In the genomic region with DNA sequence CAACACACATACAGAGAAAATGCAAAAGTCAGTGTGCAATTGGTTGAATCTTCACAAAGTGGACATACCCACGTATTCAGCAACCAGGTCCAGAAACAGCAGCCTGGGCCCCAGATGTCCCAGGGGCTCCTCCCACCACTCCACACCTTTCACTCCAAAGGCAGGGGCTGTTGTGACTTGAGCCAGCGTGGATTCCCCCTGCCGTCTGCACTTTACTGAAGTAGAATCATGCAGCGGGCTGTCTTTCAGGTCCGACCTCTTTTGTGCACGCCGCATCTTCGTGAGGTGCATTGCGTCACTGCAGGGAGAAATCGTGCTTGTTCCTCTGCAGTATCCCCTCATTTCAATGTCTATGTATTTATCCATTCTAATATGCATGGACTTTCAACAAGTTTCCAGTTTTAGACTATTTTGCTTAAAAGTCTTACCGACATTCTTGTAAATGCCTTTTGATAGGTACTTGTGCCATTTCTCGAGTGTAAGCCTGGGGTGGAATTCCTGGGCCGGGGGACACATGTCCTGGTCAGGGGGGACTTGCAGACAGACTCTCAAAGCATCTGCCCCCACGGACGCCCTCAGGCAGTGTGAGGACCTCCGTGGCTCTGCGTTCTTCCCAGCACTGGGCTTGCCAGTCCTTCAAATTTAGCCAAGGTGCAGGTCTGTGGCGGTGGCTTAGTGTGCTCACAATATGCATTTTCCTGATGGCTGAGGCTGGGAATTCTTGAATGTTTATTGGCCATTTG, we compare ENCODE assay signal across 1 cellular context.
TF ChIP-seq lines count a peak whose summit lies in the region.

No MANE protein-coding gene starts in this region.

TF ChIP-seq in SK-N-SH, 30 proteins besides CTCF, POLR2A, EP300 and RAD21 (continued from another document):
- no peak for TF ChIP-seq SIN3A (IDR thresholded peaks at IDR 0.05; ENCODE audit: borderline replicate concordance, low read depth, low read length)
- no peak for TF ChIP-seq FOSL2 (IDR thresholded peaks at IDR 0.05; ENCODE audit: borderline replicate concordance, low read depth)
- TF ChIP-seq GATA2 (CRISPR knock-in tag; IDR thresholded peaks at IDR 0.05) = no peak
- no peak for TF ChIP-seq FOXM1 (IDR thresholded peaks at IDR 0.05; ENCODE audit: low read depth)
- TF ChIP-seq, protein P1, sequence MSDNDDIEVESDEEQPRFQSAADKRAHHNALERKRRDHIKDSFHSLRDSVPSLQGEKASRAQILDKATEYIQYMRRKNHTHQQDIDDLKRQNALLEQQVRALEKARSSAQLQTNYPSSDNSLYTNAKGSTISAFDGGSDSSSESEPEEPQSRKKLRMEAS (IDR thresholded peaks at IDR 0.05; ENCODE audit: low read depth) = no peak
- no peak for TF ChIP-seq RXRA (IDR thresholded peaks at IDR 0.05; ENCODE audit: borderline replicate concordance, low read depth)
- TF ChIP-seq, protein P2, sequence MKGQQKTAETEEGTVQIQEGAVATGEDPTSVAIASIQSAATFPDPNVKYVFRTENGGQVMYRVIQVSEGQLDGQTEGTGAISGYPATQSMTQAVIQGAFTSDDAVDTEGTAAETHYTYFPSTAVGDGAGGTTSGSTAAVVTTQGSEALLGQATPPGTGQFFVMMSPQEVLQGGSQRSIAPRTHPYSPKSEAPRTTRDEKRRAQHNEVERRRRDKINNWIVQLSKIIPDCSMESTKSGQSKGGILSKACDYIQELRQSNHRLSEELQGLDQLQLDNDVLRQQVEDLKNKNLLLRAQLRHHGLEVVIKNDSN (IDR thresholded peaks at IDR 0.05; ENCODE audit: borderline replicate concordance, low read depth) = no peak
- TF ChIP-seq ELF1 (IDR thresholded peaks at IDR 0.05) = no peak
- no peak for TF ChIP-seq JUND (IDR thresholded peaks at IDR 0.05)
- TF ChIP-seq, protein P3, sequence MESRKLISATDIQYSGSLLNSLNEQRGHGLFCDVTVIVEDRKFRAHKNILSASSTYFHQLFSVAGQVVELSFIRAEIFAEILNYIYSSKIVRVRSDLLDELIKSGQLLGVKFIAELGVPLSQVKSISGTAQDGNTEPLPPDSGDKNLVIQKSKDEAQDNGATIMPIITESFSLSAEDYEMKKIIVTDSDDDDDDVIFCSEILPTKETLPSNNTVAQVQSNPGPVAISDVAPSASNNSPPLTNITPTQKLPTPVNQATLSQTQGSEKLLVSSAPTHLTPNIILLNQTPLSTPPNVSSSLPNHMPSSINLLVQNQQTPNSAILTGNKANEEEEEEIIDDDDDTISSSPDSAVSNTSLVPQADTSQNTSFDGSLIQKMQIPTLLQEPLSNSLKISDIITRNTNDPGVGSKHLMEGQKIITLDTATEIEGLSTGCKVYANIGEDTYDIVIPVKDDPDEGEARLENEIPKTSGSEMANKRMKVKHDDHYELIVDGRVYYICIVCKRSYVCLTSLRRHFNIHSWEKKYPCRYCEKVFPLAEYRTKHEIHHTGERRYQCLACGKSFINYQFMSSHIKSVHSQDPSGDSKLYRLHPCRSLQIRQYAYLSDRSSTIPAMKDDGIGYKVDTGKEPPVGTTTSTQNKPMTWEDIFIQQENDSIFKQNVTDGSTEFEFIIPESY (IDR thresholded peaks at IDR 0.05; ENCODE audit: borderline replicate concordance, low read depth) = no peak
- no peak for TF ChIP-seq SMC3 (IDR thresholded peaks at IDR 0.05; ENCODE audit: low read depth, low read length)
- no peak for TF ChIP-seq NFIC (IDR thresholded peaks at IDR 0.05; ENCODE audit: borderline replicate concordance)
- no peak for TF ChIP-seq CHD2 (IDR thresholded peaks at IDR 0.05; ENCODE audit: low read length, partially characterized antibody)
- TF ChIP-seq USF2 (IDR thresholded peaks at IDR 0.05; ENCODE audit: borderline replicate concordance, low read depth, low read length) = no peak
- TF ChIP-seq MEF2A (IDR thresholded peaks at IDR 0.05; ENCODE audit: borderline replicate concordance, low read depth) = no peak
- no peak for TF ChIP-seq YY1 (IDR thresholded peaks at IDR 0.05; ENCODE audit: low read depth)
- no peak for TF ChIP-seq POLR2AphosphoS5 (IDR thresholded peaks at IDR 0.05; ENCODE audit: low read depth, low read length)
- no peak for TF ChIP-seq RCOR1 (IDR thresholded peaks at IDR 0.05; ENCODE audit: low read length)
